24 cellular contexts compared by ENCODE assay signal in the genomic region with DNA sequence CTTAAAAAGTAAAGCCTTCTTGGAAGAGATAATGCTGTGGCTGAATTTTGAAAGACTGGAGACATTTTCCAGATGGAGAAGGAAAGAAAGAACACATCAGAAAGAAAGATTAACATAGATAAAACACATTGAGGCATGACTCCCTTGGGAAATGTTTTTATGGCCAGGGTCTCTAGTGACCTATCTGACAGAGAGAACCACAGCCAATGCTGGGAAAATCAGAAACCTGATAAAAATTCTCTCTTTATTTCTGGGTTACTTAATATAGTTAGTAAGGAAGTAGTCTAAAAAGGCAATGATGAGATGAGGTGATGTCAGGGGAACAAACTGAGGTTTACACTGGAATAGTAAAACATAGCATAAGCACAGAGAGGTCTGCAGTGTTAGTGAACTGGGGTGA. TPM values are rescaled to one million over a fixed set of nuclear protein-coding genes. Genes with fewer than 3 reads are reported as not detected.
"Had no signal": no experiment of that assay in that cellular context is flagged by ENCODE, and none has a peak within 500 bp of the region (broad histone marks: within the 10 kb centered on the region; RNA-seq: fewer than 3 reads in every experiment).

No MANE protein-coding gene starts in this region.

- H3K4me1 ChIP-seq: prostate gland, thyroid gland had no signal

- ATAC-seq: activated CD4-positive, CD25-positive, alpha-beta regulatory T cell treated with anti-CD3 and anti-CD28 coated beads, Interleukin-2, amount 50 U/mL, for 24 hours; activated naive CD8-positive, alpha-beta T cell treated with anti-CD3 and anti-CD28 coated beads, Interleukin-2, amount 50 U/mL, for 24 hours; activated T-cell treated with anti-CD3 and anti-CD28 coated beads, Interleukin-2, amount 50 U/mL, for 72 hours; body of pancreas; mucosa of descending colon had no signal

- H3K4me3 ChIP-seq: body of pancreas, mucosa of descending colon, prostate gland, thyroid gland had no signal

- H3K36me3 Mint-ChIP-seq: activated naive CD4-positive, alpha-beta T cell treated with anti-CD3 and anti-CD28 coated beads, Interleukin-2, amount 10 ng/mL, durations not matched to agents 7 days and 5 days had no signal

- H3K9me3 ChIP-seq: body of pancreas, mucosa of descending colon, prostate gland, thyroid gland had no signal

- H3K4me1 Mint-ChIP-seq: activated CD4-positive, alpha-beta memory T cell treated with anti-CD3 and anti-CD28 coated beads, Interleukin-2, amount 10 ng/mL, durations not matched to agents 7 days and 5 days; activated CD4-positive, alpha-beta T cell treated with anti-CD3 and anti-CD28 coated beads, Interleukin-2, amount 10 ng/mL, durations not matched to agents 24 days and 14 days; activated naive CD4-positive, alpha-beta T cell treated with anti-CD3 and anti-CD28 coated beads, Interleukin-2, amount 10 ng/mL, durations not matched to agents 7 days and 5 days; activated naive CD8-positive, alpha-beta T cell treated with anti-CD3 and anti-CD28 coated beads, Interleukin-2, amount 50 U/mL, for 24 hours had no signal

- H3K4me3 Mint-ChIP-seq: activated CD4-positive, alpha-beta memory T cell treated with anti-CD3 and anti-CD28 coated beads, Interleukin-2, amount 10 ng/mL, durations not matched to agents 7 days and 5 days; activated CD4-positive, alpha-beta T cell treated with anti-CD3 and anti-CD28 coated beads, Interleukin-2, amount 10 ng/mL, durations not matched to agents 24 days and 14 days; activated naive CD4-positive, alpha-beta T cell treated with anti-CD3 and anti-CD28 coated beads, Interleukin-2, amount 10 ng/mL, durations not matched to agents 7 days and 5 days; activated naive CD8-positive, alpha-beta T cell treated with anti-CD3 and anti-CD28 coated beads, Interleukin-2, amount 50 U/mL, for 24 hours; activated T-cell treated with anti-CD3 and anti-CD28 coated beads, Interleukin-2, amount 50 U/mL, for 72 hours; stimulated activated naive CD8-positive, alpha-beta T cell treated with anti-CD3 and anti-CD28 coated beads, Interleukin-15, Interleukin-2, amounts not matched to agents 100 ng/mL and 50 ng/mL, for 24 hours had no signal

- H3K36me3 ChIP-seq: prostate gland, thyroid gland had no signal

- H3K9me3 Mint-ChIP-seq: activated CD4-positive, alpha-beta memory T cell treated with anti-CD3 and anti-CD28 coated beads, Interleukin-2, amount 10 ng/mL, durations not matched to agents 7 days and 5 days; activated CD4-positive, alpha-beta T cell treated with anti-CD3 and anti-CD28 coated beads, Interleukin-2, amount 10 ng/mL, durations not matched to agents 24 days and 14 days; activated naive CD4-positive, alpha-beta T cell treated with anti-CD3 and anti-CD28 coated beads, Interleukin-2, amount 10 ng/mL, durations not matched to agents 7 days and 5 days; activated naive CD8-positive, alpha-beta T cell treated with anti-CD3 and anti-CD28 coated beads, Interleukin-2, amount 50 U/mL, for 24 hours; activated T-cell treated with anti-CD3 and anti-CD28 coated beads, Interleukin-2, amount 50 U/mL, for 72 hours; stimulated activated naive CD8-positive, alpha-beta T cell treated with anti-CD3 and anti-CD28 coated beads, Interleukin-15, Interleukin-2, amounts not matched to agents 100 ng/mL and 50 ng/mL, for 24 hours had no signal

- DNase-seq: activated CD4-positive, alpha-beta memory T cell treated with anti-CD3 and anti-CD28 coated beads, Interleukin-2, amount 10 ng/mL, durations not matched to agents 7 days and 5 days; activated CD4-positive, alpha-beta T cell treated with anti-CD3 and anti-CD28 coated beads, Interleukin-2, amount 10 ng/mL, durations not matched to agents 24 days and 14 days; activated effector memory CD4-positive, alpha-beta T cell treated with anti-CD3 and anti-CD28 coated beads, Interleukin-2, amount 50 U/mL, for 16 hours; activated naive CD4-positive, alpha-beta T cell treated with anti-CD3 and anti-CD28 coated beads, Interleukin-2, amount 10 ng/mL, durations not matched to agents 7 days and 5 days; activated naive CD8-positive, alpha-beta T cell treated with anti-CD3 and anti-CD28 coated beads, Interleukin-2, amount 50 U/mL, for 24 hours; activated T-cell treated with anti-CD3 and anti-CD28 coated beads, Interleukin-2, amount 50 U/mL, for 72 hours; anterior cingulate cortex; body of pancreas; caudate nucleus; dermis blood vessel endothelial cell; effector CD8-positive, alpha-beta T cell; erythroblast; glutamatergic neuron; hippocampal formation; kidney glomerular epithelial cell; mucosa of descending colon; stimulated activated CD4-positive, alpha-beta T cell treated with anti-CD3 and anti-CD28 coated beads, Interleukin-1b, Interleukin-23, amount 100 ng/mL, for 48 hours; substantia nigra; thyroid gland had no signal

- H3K27me3 ChIP-seq: body of pancreas, thyroid gland had no signal

- H3K27ac ChIP-seq: prostate gland, thyroid gland, VCaP had no signal

- H3K27ac Mint-ChIP-seq: activated CD4-positive, alpha-beta memory T cell treated with anti-CD3 and anti-CD28 coated beads, Interleukin-2, amount 10 ng/mL, durations not matched to agents 7 days and 5 days; activated CD4-positive, alpha-beta T cell treated with anti-CD3 and anti-CD28 coated beads, Interleukin-2, amount 10 ng/mL, durations not matched to agents 24 days and 14 days; activated naive CD4-positive, alpha-beta T cell treated with anti-CD3 and anti-CD28 coated beads, Interleukin-2, amount 10 ng/mL, durations not matched to agents 7 days and 5 days; activated naive CD8-positive, alpha-beta T cell treated with anti-CD3 and anti-CD28 coated beads, Interleukin-2, amount 50 U/mL, for 24 hours; activated T-cell treated with anti-CD3 and anti-CD28 coated beads, Interleukin-2, amount 50 U/mL, for 72 hours; stimulated activated naive CD8-positive, alpha-beta T cell treated with anti-CD3 and anti-CD28 coated beads, Interleukin-15, Interleukin-2, amounts not matched to agents 100 ng/mL and 50 ng/mL, for 24 hours had no signal

RNA-seq across cellular contexts. Expression of a gene that starts 31.1 kb away (rescaled TPM):
- total RNA-seq: activated CD4-positive, alpha-beta memory T cell treated with anti-CD3 and anti-CD28 coated beads, Interleukin-2, amount 10 ng/mL, durations not matched to agents 7 days and 5 days; activated CD4-positive, alpha-beta T cell treated with anti-CD3 and anti-CD28 coated beads, Interleukin-2, amount 10 ng/mL, durations not matched to agents 24 days and 14 days; T-helper 2 cell treated with Interferon-gamma antibody and Interleukin-4, amounts not matched to agents 100 ng/mL and 5 ng/mL, for 36 hours had no signal
